In the genomic region with DNA sequence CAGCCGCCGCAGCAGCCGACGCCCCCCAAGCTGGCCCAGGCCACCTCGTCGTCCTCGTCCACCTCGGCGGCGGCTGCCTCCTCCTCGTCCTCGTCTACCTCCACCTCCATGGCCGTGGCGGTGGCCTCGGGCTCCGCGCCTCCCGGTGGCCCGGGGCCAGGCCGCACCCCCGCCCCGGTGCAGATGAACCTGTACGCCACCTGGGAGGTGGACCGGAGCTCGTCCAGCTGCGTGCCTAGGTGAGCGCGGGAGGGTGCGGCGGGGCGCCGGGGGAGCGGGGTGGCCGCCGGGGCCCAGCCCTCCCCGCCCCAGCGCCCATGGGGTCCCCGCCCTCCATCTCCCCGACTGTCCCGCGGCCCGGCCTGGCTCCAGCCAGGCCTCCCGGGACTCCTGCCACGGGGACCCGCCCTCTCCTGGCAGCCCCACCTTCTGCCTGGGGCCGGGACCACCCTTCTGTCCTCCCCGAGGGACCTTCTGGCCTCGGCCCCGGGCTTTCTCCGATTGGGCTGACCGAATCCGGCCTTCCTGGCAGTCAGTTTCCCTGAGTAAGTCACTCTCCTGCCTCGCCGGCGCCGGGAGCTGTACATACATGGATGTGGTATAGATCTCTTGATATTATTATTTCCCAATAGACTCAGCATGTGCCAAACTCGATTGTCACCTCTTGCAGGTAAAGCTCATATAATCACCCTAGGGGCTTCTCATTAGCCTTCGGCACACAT, we compare ENCODE assay signal across 8 cellular contexts. TPM values are rescaled to one million over a fixed set of nuclear protein-coding genes. Genes with fewer than 3 reads are reported as not detected.
DNase-seq lines count a peak whose midpoint lies in the region; ATAC-seq and TF ChIP-seq lines count a peak whose summit lies in the region.

No MANE protein-coding gene starts in this region.

- H3K36me3 ChIP-seq in SJSA1 = peaks cover 76% of the 10 kb centered on the region
- peaks cover 24% of the 10 kb centered on the region for H3K36me3 ChIP-seq in suprapubic skin

- H3K4me3 ChIP-seq in GM12865 (ENCODE audit: low read depth, low read length) (peak overlapping the region; percentile 75), SJSA1 (peak overlapping the region; percentile 99), dorsolateral prefrontal cortex (peak overlapping the region; percentile 62 to 96 (median 80)), lower leg skin (ENCODE audit: low read depth, poor library complexity, severe bottlenecking) (peak overlapping the region; percentile 88), suprapubic skin (peak overlapping the region; percentile 88)

- WGBS in lower leg skin, 2 donors = 1% methylated on average over 14 to 25 of the region's 58 CpGs
- under 1% methylated on average over 35 of the region's 58 CpGs for WGBS in suprapubic skin

- DNase-seq in GM12865 (ENCODE audit: low read depth) (no peak), SJSA1 (ENCODE audit: low read depth in 1 of 2, low spot score in 2 of 2) (peak; percentile 50 to 77), dorsolateral prefrontal cortex (peak in 4 of 10 donors; percentile 38 to 52 (median 46)), lower leg skin (ENCODE audit: low spot score in 2 of 2) (peak; percentile 50 to 92), suprapubic skin (ENCODE audit: low spot score in 2 of 2) (peak; percentile 85 to 89), HUDEP-2 (lab: John Stamatoyannopoulos, UW; ENCODE audit: unreplicated experiment in 76 of 76) (no peak), globus pallidus (ENCODE audit: low spot score) (no peak)

- TF ChIP-seq CTCF in GM12865 (IDR thresholded peaks at IDR 0.05; ENCODE audit: insufficient read depth, low read depth, low read length, missing control alignments) (no peak), dorsolateral prefrontal cortex (IDR thresholded peaks at IDR 0.05 in 54 of 56, conservative IDR thresholded peaks at IDR 0.05 in 2 of 56; ENCODE audit: low read depth in 1 of 56, partially characterized antibody in 56 of 56) (no peak), lower leg skin (IDR thresholded peaks at IDR 0.05) (no peak), suprapubic skin (IDR thresholded peaks at IDR 0.05) (no peak)

- intact Hi-C loops in dorsolateral prefrontal cortex (cut with DNase I) = loop anchor here in 1 of 2 donors (10.0 kb wide), 1 partner anchor 54 kb away; no protein-coding TSS in a partner anchor
- intact Hi-C loops in lower leg skin (cut with DNase I; ENCODE audit: low total_unique reads) = loop anchor here (10.0 kb wide), 1 partner anchor 64 kb away; no protein-coding TSS in a partner anchor

- H3K27ac ChIP-seq in SJSA1 (peak overlapping the region; percentile 54), dorsolateral prefrontal cortex (peak overlapping the region; percentile 31 to 96 (median 85)), suprapubic skin (peak overlapping the region; percentile 96)

- H3K4me1 ChIP-seq in SJSA1 (replicated peaks) = peaks cover 39% of the 10 kb centered on the region
- H3K4me1 ChIP-seq in suprapubic skin = peaks cover 42% of the 10 kb centered on the region

- H3K9me3 ChIP-seq in SJSA1 (replicated peaks) (peaks cover 3% of the 10 kb centered on the region), suprapubic skin (no peaks in the 10 kb centered on the region)

- no peaks in the 10 kb centered on the region for H3K27me3 ChIP-seq in SJSA1 (replicated peaks)
- no peaks in the 10 kb centered on the region for H3K27me3 ChIP-seq in dorsolateral prefrontal cortex
- H3K27me3 ChIP-seq in suprapubic skin = no peaks in the 10 kb centered on the region

- no peak for TF ChIP-seq POLR2A in lower leg skin (IDR thresholded peaks at IDR 0.05)
- no peak for TF ChIP-seq POLR2A in suprapubic skin (IDR thresholded peaks at IDR 0.05)

- ATAC-seq in HG02588 (IDR thresholded peaks at IDR 0.05; ENCODE audit: unreplicated experiment) = peak; percentile 19

- TF ChIP-seq EP300 in suprapubic skin (IDR thresholded peaks at IDR 0.05) = no peak

RNA-seq across cellular contexts. Expression of a gene that starts 0.7 kb away (rescaled TPM):
- 28.5 and 37.1 TPM in 2 replicates for total RNA-seq in SJSA1 (2014; rRNA removed; shearing (Covaris generic))
- total RNA-seq in dorsolateral prefrontal cortex (100 to 1,000 TPM in 42 of 120 experiments, 10 to 100 TPM in 78; 58.1 to 131 (median 95.3) TPM), lower leg skin (10 to 100 TPM; 26.7 to 41.1 (median 32.4) TPM), suprapubic skin (10 to 100 TPM; 30.5 to 78.6 (median 41.8) TPM)

RNA-seq across cellular contexts. Expression of a gene that starts 18.6 kb away (rescaled TPM):
- total RNA-seq in SJSA1 (2014; rRNA removed; shearing (Covaris generic)) = 334 and 353 TPM in 2 replicates
- 100 to 1,000 TPM; 120 to 225 (median 154) TPM for total RNA-seq in dorsolateral prefrontal cortex
- 100 to 1,000 TPM in 3 of 4 donors, 10 to 100 TPM in 1; 94.3 to 160 (median 114) TPM for total RNA-seq in lower leg skin
- total RNA-seq in suprapubic skin = 100 to 1,000 TPM; 117 to 175 (median 149) TPM

RNA-seq across cellular contexts. Expression of a gene that starts 21.8 kb away (rescaled TPM):
- total RNA-seq in SJSA1 (2014; rRNA removed; shearing (Covaris generic)) = not detected in 2 replicates
- total RNA-seq in dorsolateral prefrontal cortex (10 to 100 TPM in 73 of 120 experiments, 1 to 10 TPM in 47; 3.8 to 17.5 (median 10.5) TPM), lower leg skin (not detected), suprapubic skin (not detected)

RNA-seq across cellular contexts. Expression of a gene that starts 44.5 kb away (rescaled TPM):
- 0.50 and 1.4 TPM in 2 replicates for total RNA-seq in SJSA1 (2014; rRNA removed; shearing (Covaris generic))
- total RNA-seq in dorsolateral prefrontal cortex = 1 to 10 TPM in 2 of 120 experiments, under 1 TPM in 20, not detected in 98; 0.16 to 1.2 (median 0.36) TPM
- not detected for total RNA-seq in lower leg skin
- total RNA-seq in suprapubic skin = not detected

RNA-seq across cellular contexts. Expression of a gene that starts 59.0 kb away (rescaled TPM):
- not detected in 2 replicates for total RNA-seq in SJSA1 (2014; rRNA removed; shearing (Covaris generic))
- under 1 TPM in 6 of 120 experiments, not detected in 114; 0.64 to 0.85 (median 0.71) TPM for total RNA-seq in dorsolateral prefrontal cortex
- total RNA-seq in lower leg skin = 1,000 to 10,000 TPM in 3 of 4 donors, 100 to 1,000 TPM in 1; 734 to 2,600 (median 1,315) TPM
- 1,000 to 10,000 TPM in 2 of 4 donors, 100 to 1,000 TPM in 1, 10 to 100 TPM in 1; 48.8 to 2,556 (median 968) TPM for total RNA-seq in suprapubic skin

Comparison
In these comparisons a context has a peak if more than half of its experiments do, and no peak if none do; other contexts are left out.
1. DNase-seq: peak in SJSA1 (2 of 2), lower leg skin (2 of 2) and suprapubic skin (2 of 2); none in GM12865 (single experiment), HUDEP-2 (0 of 76) and globus pallidus (single experiment).
2. Peak in every context shown above with its lines, with median percentiles within 50 percentile points of each other: H3K4me3 ChIP-seq and H3K27ac ChIP-seq.